Comparison of ENCODE assay signal across 35 cellular contexts in the genomic region with DNA sequence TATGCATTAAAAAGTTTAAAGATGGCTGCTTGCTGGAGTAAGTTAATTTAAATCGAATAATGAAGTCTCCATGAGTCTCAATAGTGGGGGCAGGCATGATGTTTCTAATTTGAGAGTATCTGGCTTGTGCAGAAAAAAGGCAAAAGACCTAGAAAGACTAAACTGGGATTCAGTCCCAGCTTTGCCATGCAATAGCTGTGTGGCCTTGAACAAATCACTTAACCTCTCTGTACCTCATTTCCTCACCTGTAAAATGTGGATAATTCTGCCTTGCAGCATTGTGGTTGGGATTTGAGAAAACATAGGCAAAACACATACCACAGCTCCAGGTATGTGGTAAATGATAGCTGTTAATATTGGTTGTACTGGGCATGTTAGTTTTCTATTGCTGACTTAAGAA.
"Had no signal": no experiment of that assay in that cellular context is flagged by ENCODE, and none has a peak within 500 bp of the region (broad histone marks: within the 10 kb centered on the region; RNA-seq: fewer than 3 reads in every experiment).

No MANE protein-coding gene starts in this region.

- H3K9me3 ChIP-seq: ascending aorta, breast epithelium, colonic mucosa, heart left ventricle had no signal

- DNase-seq: activated B cell treated with CpG ODN at 0.5 μM for 24 hours; activated CD4-positive, alpha-beta memory T cell treated with anti-CD3 and anti-CD28 coated beads, Interleukin-2, amount 10 ng/mL, durations not matched to agents 7 days and 5 days; activated CD4-positive, alpha-beta T cell treated with anti-CD3 and anti-CD28 coated beads for 48 hours; activated CD4-positive, alpha-beta T cell treated with anti-CD3 and anti-CD28 coated beads, Interleukin-2, amount 50 U/mL, for 4 hours; activated CD8-positive, alpha-beta memory T cell treated with anti-CD3 and anti-CD28 coated beads, Interleukin-2, amount 50 U/mL, for 48 hours; activated effector memory CD4-positive, alpha-beta T cell treated with Interleukin-2 at 50 U/mL for 16 hours; activated gamma-delta T cell treated with Interleukin-2 at 50 U/mL for 16 hours; activated naive CD4-positive, alpha-beta T cell treated with anti-CD3 and anti-CD28 coated beads, Interleukin-2, amount 50 U/mL, for 16 hours; activated naive CD4-positive, alpha-beta T cell treated with Interleukin-2 at 50 U/mL for 16 hours; activated T-cell treated with anti-CD3 and anti-CD28 coated beads for 4 hours; activated T-cell treated with anti-CD3 and anti-CD28 coated beads, Interleukin-2, amount 50 U/mL, for 24 hours; central memory CD4-positive, alpha-beta T cell; cerebellar nuclear complex; colonic mucosa; effector CD8-positive, alpha-beta T cell; foreskin fibroblast; glutamatergic neuron; heart left ventricle; T-helper 1 cell; T-helper 17 cell; T1000 had no signal

- H3K36me3 ChIP-seq: colonic mucosa had no signal

- H3K27ac ChIP-seq: ascending aorta, breast epithelium, cardiac muscle cell, colonic mucosa, epithelial cell of prostate, heart left ventricle, WERI-Rb-1 had no signal

- H3K27me3 Mint-ChIP-seq: activated B cell treated with CpG ODN at 0.5 μM for 24 hours; activated CD4-positive, alpha-beta memory T cell treated with anti-CD3 and anti-CD28 coated beads, Interleukin-2, amount 10 ng/mL, durations not matched to agents 7 days and 5 days; activated naive CD8-positive, alpha-beta T cell; activated T-cell treated with anti-CD3 and anti-CD28 coated beads, Interleukin-2, amount 50 U/mL, for 24 hours; activated T-helper 17 cell treated with anti-CD3 and anti-CD28 coated beads, Interleukin-2, amount 50 U/mL, for 72 hours; brain; T-helper 17 cell had no signal

- H3K9me3 Mint-ChIP-seq: activated B cell treated with CpG ODN at 0.5 μM for 24 hours; activated CD4-positive, alpha-beta memory T cell treated with anti-CD3 and anti-CD28 coated beads, Interleukin-2, amount 10 ng/mL, durations not matched to agents 7 days and 5 days; activated T-cell treated with anti-CD3 and anti-CD28 coated beads, Interleukin-2, amount 50 U/mL, for 24 hours; activated T-helper 17 cell treated with anti-CD3 and anti-CD28 coated beads, Interleukin-2, amount 50 U/mL, for 72 hours; brain; T-helper 2 cell treated with Interferon-gamma antibody and Interleukin-4, amounts not matched to agents 5 μg/mL and 100 μg/mL, for 36 hours had no signal

- H3K4me3 ChIP-seq: ascending aorta, breast epithelium, cardiac muscle cell, colonic mucosa, heart left ventricle had no signal

- H3K4me1 ChIP-seq: ascending aorta, breast epithelium, colonic mucosa had no signal

- H3K27me3 ChIP-seq: ascending aorta, breast epithelium, cardiac muscle cell, colonic mucosa, heart left ventricle had no signal

- H3K4me1 Mint-ChIP-seq: activated B cell treated with CpG ODN at 0.5 μM for 24 hours had no signal

- ATAC-seq: activated CD4-positive, CD25-positive, alpha-beta regulatory T cell treated with anti-CD3 and anti-CD28 coated beads, Interleukin-2, amount 50 U/mL, for 24 hours; activated T-helper 17 cell treated with anti-CD3 and anti-CD28 coated beads, Interleukin-2, amount 50 U/mL, for 72 hours; esophagus mucosa; heart left ventricle; T-helper 17 cell had no signal

- H3K27ac Mint-ChIP-seq: activated B cell treated with CpG ODN at 0.5 μM for 24 hours; activated CD4-positive, alpha-beta memory T cell treated with anti-CD3 and anti-CD28 coated beads, Interleukin-2, amount 10 ng/mL, durations not matched to agents 7 days and 5 days; activated naive CD8-positive, alpha-beta T cell; activated T-cell treated with anti-CD3 and anti-CD28 coated beads, Interleukin-2, amount 50 U/mL, for 24 hours; activated T-helper 17 cell treated with anti-CD3 and anti-CD28 coated beads, Interleukin-2, amount 50 U/mL, for 72 hours; brain; T-helper 2 cell treated with Interferon-gamma antibody and Interleukin-4, amounts not matched to agents 5 μg/mL and 100 μg/mL, for 36 hours had no signal

- H3K4me3 Mint-ChIP-seq: activated B cell treated with CpG ODN at 0.5 μM for 24 hours; activated CD4-positive, alpha-beta memory T cell treated with anti-CD3 and anti-CD28 coated beads, Interleukin-2, amount 10 ng/mL, durations not matched to agents 7 days and 5 days; activated naive CD8-positive, alpha-beta T cell; activated T-cell treated with anti-CD3 and anti-CD28 coated beads, Interleukin-2, amount 50 U/mL, for 24 hours; activated T-helper 17 cell treated with anti-CD3 and anti-CD28 coated beads, Interleukin-2, amount 50 U/mL, for 72 hours; brain; T-helper 17 cell; T-helper 2 cell treated with Interferon-gamma antibody and Interleukin-4, amounts not matched to agents 5 μg/mL and 100 μg/mL, for 36 hours had no signal

- FAIRE-seq: endometrium, endothelial cell of umbilical vein, frontal cortex had no signal
